ENCODE assay signal across 1 cellular context in the genomic region with DNA sequence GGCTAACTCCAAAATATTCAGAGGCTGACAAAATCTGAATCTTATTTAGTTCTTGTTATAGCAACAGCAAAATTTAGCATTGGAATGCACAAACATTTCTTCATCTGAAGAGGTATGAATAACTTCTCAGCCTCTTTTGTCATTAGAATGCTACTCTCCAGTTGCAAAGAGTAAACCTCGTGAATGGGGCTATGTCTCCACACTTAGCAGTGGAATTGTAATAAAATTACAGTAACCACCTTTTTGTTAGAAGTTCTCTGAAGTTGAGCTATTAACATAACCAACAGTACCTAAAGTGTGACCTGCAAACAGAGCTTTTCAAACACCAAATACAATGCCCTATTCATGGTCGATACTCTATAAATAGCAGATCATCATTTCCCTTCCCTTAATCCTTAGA.
TF ChIP-seq lines count a peak whose summit lies in the region.

No MANE protein-coding gene starts in this region.

TF ChIP-seq in H1, 55 proteins besides CTCF, POLR2A, EP300 and RAD21:
- no peak for TF ChIP-seq KDM4A (IDR thresholded peaks at IDR 0.05; ENCODE audit: low read depth, low read length, severe bottlenecking)
- TF ChIP-seq, protein P1, sequence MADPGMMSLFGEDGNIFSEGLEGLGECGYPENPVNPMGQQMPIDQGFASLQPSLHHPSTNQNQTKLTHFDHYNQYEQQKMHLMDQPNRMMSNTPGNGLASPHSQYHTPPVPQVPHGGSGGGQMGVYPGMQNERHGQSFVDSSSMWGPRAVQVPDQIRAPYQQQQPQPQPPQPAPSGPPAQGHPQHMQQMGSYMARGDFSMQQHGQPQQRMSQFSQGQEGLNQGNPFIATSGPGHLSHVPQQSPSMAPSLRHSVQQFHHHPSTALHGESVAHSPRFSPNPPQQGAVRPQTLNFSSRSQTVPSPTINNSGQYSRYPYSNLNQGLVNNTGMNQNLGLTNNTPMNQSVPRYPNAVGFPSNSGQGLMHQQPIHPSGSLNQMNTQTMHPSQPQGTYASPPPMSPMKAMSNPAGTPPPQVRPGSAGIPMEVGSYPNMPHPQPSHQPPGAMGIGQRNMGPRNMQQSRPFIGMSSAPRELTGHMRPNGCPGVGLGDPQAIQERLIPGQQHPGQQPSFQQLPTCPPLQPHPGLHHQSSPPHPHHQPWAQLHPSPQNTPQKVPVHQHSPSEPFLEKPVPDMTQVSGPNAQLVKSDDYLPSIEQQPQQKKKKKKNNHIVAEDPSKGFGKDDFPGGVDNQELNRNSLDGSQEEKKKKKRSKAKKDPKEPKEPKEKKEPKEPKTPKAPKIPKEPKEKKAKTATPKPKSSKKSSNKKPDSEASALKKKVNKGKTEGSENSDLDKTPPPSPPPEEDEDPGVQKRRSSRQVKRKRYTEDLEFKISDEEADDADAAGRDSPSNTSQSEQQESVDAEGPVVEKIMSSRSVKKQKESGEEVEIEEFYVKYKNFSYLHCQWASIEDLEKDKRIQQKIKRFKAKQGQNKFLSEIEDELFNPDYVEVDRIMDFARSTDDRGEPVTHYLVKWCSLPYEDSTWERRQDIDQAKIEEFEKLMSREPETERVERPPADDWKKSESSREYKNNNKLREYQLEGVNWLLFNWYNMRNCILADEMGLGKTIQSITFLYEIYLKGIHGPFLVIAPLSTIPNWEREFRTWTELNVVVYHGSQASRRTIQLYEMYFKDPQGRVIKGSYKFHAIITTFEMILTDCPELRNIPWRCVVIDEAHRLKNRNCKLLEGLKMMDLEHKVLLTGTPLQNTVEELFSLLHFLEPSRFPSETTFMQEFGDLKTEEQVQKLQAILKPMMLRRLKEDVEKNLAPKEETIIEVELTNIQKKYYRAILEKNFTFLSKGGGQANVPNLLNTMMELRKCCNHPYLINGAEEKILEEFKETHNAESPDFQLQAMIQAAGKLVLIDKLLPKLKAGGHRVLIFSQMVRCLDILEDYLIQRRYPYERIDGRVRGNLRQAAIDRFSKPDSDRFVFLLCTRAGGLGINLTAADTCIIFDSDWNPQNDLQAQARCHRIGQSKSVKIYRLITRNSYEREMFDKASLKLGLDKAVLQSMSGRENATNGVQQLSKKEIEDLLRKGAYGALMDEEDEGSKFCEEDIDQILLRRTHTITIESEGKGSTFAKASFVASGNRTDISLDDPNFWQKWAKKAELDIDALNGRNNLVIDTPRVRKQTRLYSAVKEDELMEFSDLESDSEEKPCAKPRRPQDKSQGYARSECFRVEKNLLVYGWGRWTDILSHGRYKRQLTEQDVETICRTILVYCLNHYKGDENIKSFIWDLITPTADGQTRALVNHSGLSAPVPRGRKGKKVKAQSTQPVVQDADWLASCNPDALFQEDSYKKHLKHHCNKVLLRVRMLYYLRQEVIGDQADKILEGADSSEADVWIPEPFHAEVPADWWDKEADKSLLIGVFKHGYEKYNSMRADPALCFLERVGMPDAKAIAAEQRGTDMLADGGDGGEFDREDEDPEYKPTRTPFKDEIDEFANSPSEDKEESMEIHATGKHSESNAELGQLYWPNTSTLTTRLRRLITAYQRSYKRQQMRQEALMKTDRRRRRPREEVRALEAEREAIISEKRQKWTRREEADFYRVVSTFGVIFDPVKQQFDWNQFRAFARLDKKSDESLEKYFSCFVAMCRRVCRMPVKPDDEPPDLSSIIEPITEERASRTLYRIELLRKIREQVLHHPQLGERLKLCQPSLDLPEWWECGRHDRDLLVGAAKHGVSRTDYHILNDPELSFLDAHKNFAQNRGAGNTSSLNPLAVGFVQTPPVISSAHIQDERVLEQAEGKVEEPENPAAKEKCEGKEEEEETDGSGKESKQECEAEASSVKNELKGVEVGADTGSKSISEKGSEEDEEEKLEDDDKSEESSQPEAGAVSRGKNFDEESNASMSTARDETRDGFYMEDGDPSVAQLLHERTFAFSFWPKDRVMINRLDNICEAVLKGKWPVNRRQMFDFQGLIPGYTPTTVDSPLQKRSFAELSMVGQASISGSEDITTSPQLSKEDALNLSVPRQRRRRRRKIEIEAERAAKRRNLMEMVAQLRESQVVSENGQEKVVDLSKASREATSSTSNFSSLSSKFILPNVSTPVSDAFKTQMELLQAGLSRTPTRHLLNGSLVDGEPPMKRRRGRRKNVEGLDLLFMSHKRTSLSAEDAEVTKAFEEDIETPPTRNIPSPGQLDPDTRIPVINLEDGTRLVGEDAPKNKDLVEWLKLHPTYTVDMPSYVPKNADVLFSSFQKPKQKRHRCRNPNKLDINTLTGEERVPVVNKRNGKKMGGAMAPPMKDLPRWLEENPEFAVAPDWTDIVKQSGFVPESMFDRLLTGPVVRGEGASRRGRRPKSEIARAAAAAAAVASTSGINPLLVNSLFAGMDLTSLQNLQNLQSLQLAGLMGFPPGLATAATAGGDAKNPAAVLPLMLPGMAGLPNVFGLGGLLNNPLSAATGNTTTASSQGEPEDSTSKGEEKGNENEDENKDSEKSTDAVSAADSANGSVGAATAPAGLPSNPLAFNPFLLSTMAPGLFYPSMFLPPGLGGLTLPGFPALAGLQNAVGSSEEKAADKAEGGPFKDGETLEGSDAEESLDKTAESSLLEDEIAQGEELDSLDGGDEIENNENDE (IDR thresholded peaks at IDR 0.05; ENCODE audit: insufficient replicate concordance, low read length): peak; percentile 27
